ENCODE assay signal across 21 cellular contexts in the genomic region with DNA sequence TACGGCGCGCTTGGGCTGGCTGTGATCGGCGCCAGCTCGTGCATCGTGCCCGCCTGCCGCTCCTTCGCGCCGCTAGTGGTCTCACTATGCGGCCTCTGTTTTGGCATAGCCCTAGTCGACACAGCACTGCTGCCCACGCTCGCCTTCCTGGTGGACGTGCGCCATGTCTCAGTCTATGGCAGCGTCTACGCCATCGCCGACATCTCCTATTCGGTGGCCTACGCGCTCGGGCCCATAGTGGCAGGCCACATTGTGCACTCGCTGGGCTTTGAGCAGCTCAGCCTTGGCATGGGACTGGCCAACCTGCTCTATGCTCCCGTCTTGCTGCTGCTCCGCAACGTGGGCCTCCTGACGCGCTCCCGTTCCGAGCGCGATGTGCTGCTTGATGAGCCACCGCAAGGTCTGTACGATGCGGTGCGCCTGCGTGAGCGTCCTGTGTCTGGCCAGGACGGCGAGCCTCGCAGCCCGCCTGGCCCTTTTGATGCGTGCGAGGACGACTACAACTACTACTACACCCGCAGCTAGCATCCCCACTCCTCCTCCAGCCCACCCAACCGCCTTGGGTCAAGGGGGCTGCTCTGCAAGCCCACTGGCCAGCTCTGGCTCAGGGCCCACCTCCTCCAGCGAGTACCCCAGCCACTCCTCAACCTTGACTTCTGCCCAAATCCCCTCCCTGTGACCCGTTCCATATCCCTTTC. TPM values are rescaled to one million over a fixed set of nuclear protein-coding genes. Genes with fewer than 3 reads are reported as not detected.
DNase-seq lines count a peak whose midpoint lies in the region; ATAC-seq and TF ChIP-seq lines count a peak whose summit lies in the region.
"Had no signal": no experiment of that assay in that cellular context is flagged by ENCODE, and none has a peak within 500 bp of the region (broad histone marks: within the 10 kb centered on the region; RNA-seq: fewer than 3 reads in every experiment).

No MANE protein-coding gene starts in this region.

- H3K27me3 Mint-ChIP-seq in MCF 10A (ENCODE audit: insufficient read depth, unreplicated experiment) = peaks cover 59% of the 10 kb centered on the region
- H3K27me3 Mint-ChIP-seq in chondrocyte (ENCODE audit: low read depth) = peaks cover 77% of the 10 kb centered on the region
- H3K27me3 Mint-ChIP-seq in neural crest cell (ENCODE audit: low read depth) = peaks cover 93% of the 10 kb centered on the region

- CTCF ChIA-PET in mammary epithelial cell (lab: Charles Lee; ENCODE audit: low non-redundant PET) = no interaction called here
- CTCF ChIA-PET in MCF 10A (lab: Yijun Ruan, JAX) = no interaction called here
- CTCF ChIA-PET in PC-9 (lab: Charles Lee) = no interaction called here

- H3K27ac Mint-ChIP-seq in MCF 10A (ENCODE audit: low read depth, unreplicated experiment) (no peak overlapping the region), chondrocyte (ENCODE audit: unreplicated experiment) (no peak overlapping the region), neural crest cell (ENCODE audit: unreplicated experiment) (no peak overlapping the region)
- H3K27ac Mint-ChIP-seq: activated CD8-positive, alpha-beta memory T cell treated with anti-CD3 and anti-CD28 coated beads, Interleukin-2, amount 10 ng/mL, durations not matched to agents 7 days and 5 days; activated naive CD4-positive, alpha-beta T cell treated with anti-CD3 and anti-CD28 coated beads for 36 hours; HFFc6 had no signal

- no peak for ATAC-seq in GM19397 (IDR thresholded peaks at IDR 0.05; ENCODE audit: unreplicated experiment)
- ATAC-seq: activated CD8-positive, alpha-beta memory T cell treated with anti-CD3 and anti-CD28 coated beads, Interleukin-2, amount 10 ng/mL, durations not matched to agents 7 days and 5 days; left colon had no signal

- H2AFZ ChIP-seq in mammary epithelial cell (ENCODE audit: low read depth, low read length) = no peak overlapping the region
- H2AFZ ChIP-seq in PC-9 = no peak overlapping the region
- H2AFZ ChIP-seq: hepatocyte had no signal

- TF ChIP-seq CTCF in mammary epithelial cell (conservative IDR thresholded peaks at IDR 0.05 in 1 of 2, IDR thresholded peaks at IDR 0.05 in 1 of 2; ENCODE audit: extremely low read depth in 1 of 2, insufficient read depth in 1 of 2, low read depth in 1 of 2, low read length in 2 of 2) (no peak), MCF 10A (IDR thresholded peaks at IDR 0.05; ENCODE audit: unreplicated experiment) (no peak), chondrocyte (IDR thresholded peaks at IDR 0.05) (no peak), neural crest cell (conservative IDR thresholded peaks at IDR 0.05) (no peak), PC-9 (conservative IDR thresholded peaks at IDR 0.05) (no peak)

- H3K4me3 ChIP-seq in mammary epithelial cell (replicated peaks in 1 of 3; ENCODE audit: insufficient read depth in 1 of 3, low read depth in 2 of 3, low read length in 3 of 3) (no peak overlapping the region), PC-9 (no peak overlapping the region)
- H3K4me3 ChIP-seq: hepatocyte, prostate gland, SK-N-MC had no signal

- H3K27ac ChIP-seq in mammary epithelial cell (ENCODE audit: insufficient read depth, low read depth, low read length) = no peak overlapping the region
- no peak overlapping the region for H3K27ac ChIP-seq in PC-9
- H3K27ac ChIP-seq: hepatocyte, prostate gland, SK-N-MC had no signal

- H3K9me3 ChIP-seq in mammary epithelial cell (replicated peaks; ENCODE audit: insufficient read depth, low read length) (no peaks in the 10 kb centered on the region), PC-9 (ENCODE audit: insufficient read depth, low read depth) (no peaks in the 10 kb centered on the region)
- H3K9me3 ChIP-seq: prostate gland had no signal

- H3K36me3 Mint-ChIP-seq in MCF 10A (ENCODE audit: insufficient read depth, unreplicated experiment) = no peaks in the 10 kb centered on the region
- H3K36me3 Mint-ChIP-seq in chondrocyte (ENCODE audit: low read depth) = peaks cover 2% of the 10 kb centered on the region
- peaks cover 6% of the 10 kb centered on the region for H3K36me3 Mint-ChIP-seq in neural crest cell (ENCODE audit: low read depth)

- intact Hi-C loops in mammary epithelial cell (cut with micrococcal nuclease) (no loop called here), MCF 10A (cut with micrococcal nuclease) (no loop called here), PC-9 (cut with micrococcal nuclease; ENCODE audit: unreplicated experiment) (no loop called here)

- in situ Hi-C loops in mammary epithelial cell (cut with MboI; ENCODE audit: low sequenced_read_pairs in 2 of 2) = no loop called here

- POLR2A ChIA-PET in MCF 10A (lab: Yijun Ruan, JAX) = no interaction called here
- POLR2A ChIA-PET in PC-9 (lab: Charles Lee; ENCODE audit: unreplicated experiment) = no interaction called here

- no peaks in the 10 kb centered on the region for H3F3A ChIP-seq in PC-9 (ENCODE audit: insufficient read depth, low read depth)

- WGBS in mammary epithelial cell (ENCODE audit: low coverage, missing lambda C conversion rate) = 29% methylated on average over 28 of the region's 53 CpGs

- no peak overlapping the region for H3K9ac ChIP-seq in mammary epithelial cell (ENCODE audit: insufficient read depth, low read length)

- H4K20me1 ChIP-seq in mammary epithelial cell (ENCODE audit: insufficient read depth, low read length) (peaks cover 9% of the 10 kb centered on the region), PC-9 (ENCODE audit: insufficient read depth) (no peaks in the 10 kb centered on the region)

- H3K4me2 ChIP-seq in mammary epithelial cell (ENCODE audit: insufficient read depth, low read depth, low read length) (no peak overlapping the region), PC-9 (no peak overlapping the region)

- H3K4me1 ChIP-seq in mammary epithelial cell (ENCODE audit: insufficient read depth, low read length) (peaks cover 13% of the 10 kb centered on the region), PC-9 (replicated peaks; ENCODE audit: insufficient read depth) (no peaks in the 10 kb centered on the region)
- H3K4me1 ChIP-seq: prostate gland had no signal

- DNase-seq in mammary epithelial cell (peak; percentile 30), MCF 10A (ENCODE audit: unreplicated experiment) (no peak), chondrocyte (ENCODE audit: low spot score) (no peak), neural crest cell (ENCODE audit: low read depth, low spot score) (no peak), activated gamma-delta T cell (lab: John Stamatoyannopoulos, UW) (no peak), NCI-H187 treated with DMSO at 0.1 percent for 48 hours (lab: John Stamatoyannopoulos, UW) (no peak), PC-9 (no peak)
- DNase-seq: activated CD8-positive, alpha-beta memory T cell treated with anti-CD3 and anti-CD28 coated beads, Interleukin-2, amount 10 ng/mL, durations not matched to agents 7 days and 5 days; activated naive CD4-positive, alpha-beta T cell treated with anti-CD3 and anti-CD28 coated beads for 36 hours; effector CD4-positive, alpha-beta T cell; HFFc6; KG1; NCI-H446 had no signal

- no peaks in the 10 kb centered on the region for H3K36me3 ChIP-seq in mammary epithelial cell (ENCODE audit: insufficient read depth, low read length)
- H3K36me3 ChIP-seq in PC-9 (ENCODE audit: low read depth) = no peaks in the 10 kb centered on the region
- H3K36me3 ChIP-seq: prostate gland had no signal

- BruUV-seq in mammary epithelial cell (replicated peaks; lab: Mats Ljungman, UMichigan) (no TSS peak), MCF 10A (replicated peaks; lab: Mats Ljungman, UMichigan) (no TSS peak), PC-9 (replicated peaks; lab: Mats Ljungman, UMichigan) (no TSS peak)

- H3K27me3 ChIP-seq in mammary epithelial cell (ENCODE audit: insufficient read depth, low read length) (peaks cover 68% of the 10 kb centered on the region), PC-9 (ENCODE audit: insufficient read depth, low read depth) (peaks cover 33% of the 10 kb centered on the region)

- H3K4me3 Mint-ChIP-seq in MCF 10A (ENCODE audit: unreplicated experiment) (no peak overlapping the region), chondrocyte (ENCODE audit: unreplicated experiment) (peak overlapping the region; percentile 38), neural crest cell (peak overlapping the region; percentile 70)
- H3K4me3 Mint-ChIP-seq: activated CD8-positive, alpha-beta memory T cell treated with anti-CD3 and anti-CD28 coated beads, Interleukin-2, amount 10 ng/mL, durations not matched to agents 7 days and 5 days; activated naive CD4-positive, alpha-beta T cell treated with anti-CD3 and anti-CD28 coated beads for 36 hours; HFFc6 had no signal

- no peaks in the 10 kb centered on the region for H3K9me3 Mint-ChIP-seq in MCF 10A (ENCODE audit: unreplicated experiment)
- no peaks in the 10 kb centered on the region for H3K9me3 Mint-ChIP-seq in chondrocyte (ENCODE audit: low read depth)
- no peaks in the 10 kb centered on the region for H3K9me3 Mint-ChIP-seq in neural crest cell

- H3K79me2 ChIP-seq in mammary epithelial cell (ENCODE audit: insufficient read depth, low read length) = no peaks in the 10 kb centered on the region
- H3K79me2 ChIP-seq in PC-9 (ENCODE audit: low read depth) = no peaks in the 10 kb centered on the region
- H3K79me2 ChIP-seq: hepatocyte had no signal

- H3K4me1 Mint-ChIP-seq in MCF 10A (ENCODE audit: insufficient read depth, unreplicated experiment) (peaks cover 14% of the 10 kb centered on the region), chondrocyte (ENCODE audit: low read depth) (peaks cover 20% of the 10 kb centered on the region), neural crest cell (peaks cover 35% of the 10 kb centered on the region)

- dilution Hi-C loops in mammary epithelial cell (cut with HindIII; ENCODE audit: low sequenced_read_pairs) = no loop called here

- H3K9me2 ChIP-seq in PC-9 (ENCODE audit: insufficient read depth) = no peaks in the 10 kb centered on the region

RNA-seq across cellular contexts. Expression of a gene that starts 1.9 kb away (rescaled TPM):
- total RNA-seq in mammary epithelial cell (not detected), MCF 10A (2022) (not detected in 2 replicates), chondrocyte (not detected in 3 replicates), neural crest cell (16.7 and 17.9 TPM in 2 replicates), PC-9 (2021) (not detected in 2 replicates)
- not detected for polyA plus RNA-seq in mammary epithelial cell
- polyA minus RNA-seq in mammary epithelial cell = not detected
- total RNA-seq: activated CD8-positive, alpha-beta memory T cell treated with anti-CD3 and anti-CD28 coated beads, Interleukin-2, amount 10 ng/mL, durations not matched to agents 7 days and 5 days; activated naive CD4-positive, alpha-beta T cell treated with anti-CD3 and anti-CD28 coated beads for 36 hours; bronchial epithelial cell; Calu3; HFFc6; OCI-LY7; prostate gland had no signal

RNA-seq across cellular contexts. Expression of a gene that starts 1.9 kb away (rescaled TPM):
- total RNA-seq in mammary epithelial cell (not detected), MCF 10A (2022) (not detected in 2 replicates), chondrocyte (not detected in 3 replicates), neural crest cell (2.7 and 3.3 TPM in 2 replicates), PC-9 (2021) (not detected in 2 replicates)
- not detected for polyA plus RNA-seq in mammary epithelial cell
- not detected for polyA minus RNA-seq in mammary epithelial cell
- total RNA-seq: activated CD8-positive, alpha-beta memory T cell treated with anti-CD3 and anti-CD28 coated beads, Interleukin-2, amount 10 ng/mL, durations not matched to agents 7 days and 5 days; activated naive CD4-positive, alpha-beta T cell treated with anti-CD3 and anti-CD28 coated beads for 36 hours; bronchial epithelial cell; Calu3; HFFc6; OCI-LY7 had no signal
- polyA plus RNA-seq: hepatocyte had no signal

Comparison
In these comparisons a context has a peak if more than half of its experiments do, and no peak if none do; other contexts are left out.
1. RNA of a gene that starts 1.9 kb away (total RNA-seq): 16.7 to 17.9 TPM in neural crest cell; not detected in chondrocyte, not detected in mammary epithelial cell, not detected in MCF 10A and not detected in PC-9; every median in the first group is over 10 times any median in the second.